2 cellular contexts compared by ENCODE assay signal in the genomic region with DNA sequence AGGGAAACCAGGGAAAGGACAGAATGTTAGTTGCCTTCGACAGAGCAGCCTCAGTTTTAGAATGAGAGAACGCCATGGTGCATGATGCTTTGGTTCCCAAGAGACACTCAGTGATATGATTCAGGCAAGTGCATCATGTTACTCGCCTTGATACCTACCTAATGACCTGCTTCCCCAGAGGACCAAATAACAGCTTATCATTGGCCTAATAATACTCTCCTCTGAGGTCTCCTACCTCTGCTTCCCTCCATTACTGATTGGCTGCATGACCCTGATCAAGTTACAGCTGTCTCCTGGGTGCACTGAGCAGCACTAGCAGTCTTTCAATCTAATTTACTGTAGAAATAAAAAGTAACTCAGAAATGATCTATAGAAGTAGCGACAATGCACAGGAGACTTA.
TF ChIP-seq lines count a peak whose summit lies in the region.

No MANE protein-coding gene starts in this region.

TF ChIP-seq in H1, 55 proteins besides CTCF, POLR2A, EP300 and RAD21 (continued from another document):
- TF ChIP-seq SIRT6 (IDR thresholded peaks at IDR 0.05; ENCODE audit: low read length) = no peak
TF ChIP-seq in H1: peak in this region for 0.

TF ChIP-seq in SK-N-SH treated with all-trans-retinoic acid at 6 μM for 48 hours, 23 proteins besides CTCF, POLR2A, EP300 and RAD21 (continued from another document):
- TF ChIP-seq, protein P1, sequence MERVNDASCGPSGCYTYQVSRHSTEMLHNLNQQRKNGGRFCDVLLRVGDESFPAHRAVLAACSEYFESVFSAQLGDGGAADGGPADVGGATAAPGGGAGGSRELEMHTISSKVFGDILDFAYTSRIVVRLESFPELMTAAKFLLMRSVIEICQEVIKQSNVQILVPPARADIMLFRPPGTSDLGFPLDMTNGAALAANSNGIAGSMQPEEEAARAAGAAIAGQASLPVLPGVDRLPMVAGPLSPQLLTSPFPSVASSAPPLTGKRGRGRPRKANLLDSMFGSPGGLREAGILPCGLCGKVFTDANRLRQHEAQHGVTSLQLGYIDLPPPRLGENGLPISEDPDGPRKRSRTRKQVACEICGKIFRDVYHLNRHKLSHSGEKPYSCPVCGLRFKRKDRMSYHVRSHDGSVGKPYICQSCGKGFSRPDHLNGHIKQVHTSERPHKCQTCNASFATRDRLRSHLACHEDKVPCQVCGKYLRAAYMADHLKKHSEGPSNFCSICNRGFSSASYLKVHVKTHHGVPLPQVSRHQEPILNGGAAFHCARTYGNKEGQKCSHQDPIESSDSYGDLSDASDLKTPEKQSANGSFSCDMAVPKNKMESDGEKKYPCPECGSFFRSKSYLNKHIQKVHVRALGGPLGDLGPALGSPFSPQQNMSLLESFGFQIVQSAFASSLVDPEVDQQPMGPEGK (CRISPR knock-in tag; IDR thresholded peaks at IDR 0.05; ENCODE audit: borderline replicate concordance) = no peak
- TF ChIP-seq ARNTL (CRISPR knock-in tag; IDR thresholded peaks at IDR 0.05; ENCODE audit: borderline replicate concordance, low read depth) = no peak
- no peak for TF ChIP-seq ESRRG (CRISPR knock-in tag; IDR thresholded peaks at IDR 0.05)
- TF ChIP-seq, protein P2, sequence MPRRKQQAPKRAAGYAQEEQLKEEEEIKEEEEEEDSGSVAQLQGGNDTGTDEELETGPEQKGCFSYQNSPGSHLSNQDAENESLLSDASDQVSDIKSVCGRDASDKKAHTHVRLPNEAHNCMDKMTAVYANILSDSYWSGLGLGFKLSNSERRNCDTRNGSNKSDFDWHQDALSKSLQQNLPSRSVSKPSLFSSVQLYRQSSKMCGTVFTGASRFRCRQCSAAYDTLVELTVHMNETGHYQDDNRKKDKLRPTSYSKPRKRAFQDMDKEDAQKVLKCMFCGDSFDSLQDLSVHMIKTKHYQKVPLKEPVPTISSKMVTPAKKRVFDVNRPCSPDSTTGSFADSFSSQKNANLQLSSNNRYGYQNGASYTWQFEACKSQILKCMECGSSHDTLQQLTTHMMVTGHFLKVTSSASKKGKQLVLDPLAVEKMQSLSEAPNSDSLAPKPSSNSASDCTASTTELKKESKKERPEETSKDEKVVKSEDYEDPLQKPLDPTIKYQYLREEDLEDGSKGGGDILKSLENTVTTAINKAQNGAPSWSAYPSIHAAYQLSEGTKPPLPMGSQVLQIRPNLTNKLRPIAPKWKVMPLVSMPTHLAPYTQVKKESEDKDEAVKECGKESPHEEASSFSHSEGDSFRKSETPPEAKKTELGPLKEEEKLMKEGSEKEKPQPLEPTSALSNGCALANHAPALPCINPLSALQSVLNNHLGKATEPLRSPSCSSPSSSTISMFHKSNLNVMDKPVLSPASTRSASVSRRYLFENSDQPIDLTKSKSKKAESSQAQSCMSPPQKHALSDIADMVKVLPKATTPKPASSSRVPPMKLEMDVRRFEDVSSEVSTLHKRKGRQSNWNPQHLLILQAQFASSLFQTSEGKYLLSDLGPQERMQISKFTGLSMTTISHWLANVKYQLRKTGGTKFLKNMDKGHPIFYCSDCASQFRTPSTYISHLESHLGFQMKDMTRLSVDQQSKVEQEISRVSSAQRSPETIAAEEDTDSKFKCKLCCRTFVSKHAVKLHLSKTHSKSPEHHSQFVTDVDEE (CRISPR knock-in tag; IDR thresholded peaks at IDR 0.05) = no peak
- no peak for TF ChIP-seq TCF4 (CRISPR knock-in tag; IDR thresholded peaks at IDR 0.05; ENCODE audit: borderline replicate concordance)
- no peak for TF ChIP-seq ZNF565 (CRISPR knock-in tag; conservative IDR thresholded peaks at IDR 0.05; ENCODE audit: low read depth)
- TF ChIP-seq PPARA (CRISPR knock-in tag; IDR thresholded peaks at IDR 0.05; ENCODE audit: borderline replicate concordance) = no peak
- TF ChIP-seq ZNF8 (CRISPR knock-in tag; IDR thresholded peaks at IDR 0.05) = no peak
- TF ChIP-seq, protein P3, sequence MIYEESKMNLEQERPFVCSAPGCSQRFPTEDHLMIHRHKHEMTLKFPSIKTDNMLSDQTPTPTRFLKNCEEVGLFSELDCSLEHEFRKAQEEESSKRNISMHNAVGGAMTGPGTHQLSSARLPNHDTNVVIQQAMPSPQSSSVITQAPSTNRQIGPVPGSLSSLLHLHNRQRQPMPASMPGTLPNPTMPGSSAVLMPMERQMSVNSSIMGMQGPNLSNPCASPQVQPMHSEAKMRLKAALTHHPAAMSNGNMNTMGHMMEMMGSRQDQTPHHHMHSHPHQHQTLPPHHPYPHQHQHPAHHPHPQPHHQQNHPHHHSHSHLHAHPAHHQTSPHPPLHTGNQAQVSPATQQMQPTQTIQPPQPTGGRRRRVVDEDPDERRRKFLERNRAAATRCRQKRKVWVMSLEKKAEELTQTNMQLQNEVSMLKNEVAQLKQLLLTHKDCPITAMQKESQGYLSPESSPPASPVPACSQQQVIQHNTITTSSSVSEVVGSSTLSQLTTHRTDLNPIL (CRISPR knock-in tag; IDR thresholded peaks at IDR 0.05; ENCODE audit: low read depth) = no peak
- no peak for TF ChIP-seq ZNF70 (CRISPR knock-in tag; IDR thresholded peaks at IDR 0.05)
- TF ChIP-seq ZFP3 (CRISPR knock-in tag; IDR thresholded peaks at IDR 0.05) = no peak
